Comparison of ENCODE assay signal across 17 cellular contexts in the genomic region with DNA sequence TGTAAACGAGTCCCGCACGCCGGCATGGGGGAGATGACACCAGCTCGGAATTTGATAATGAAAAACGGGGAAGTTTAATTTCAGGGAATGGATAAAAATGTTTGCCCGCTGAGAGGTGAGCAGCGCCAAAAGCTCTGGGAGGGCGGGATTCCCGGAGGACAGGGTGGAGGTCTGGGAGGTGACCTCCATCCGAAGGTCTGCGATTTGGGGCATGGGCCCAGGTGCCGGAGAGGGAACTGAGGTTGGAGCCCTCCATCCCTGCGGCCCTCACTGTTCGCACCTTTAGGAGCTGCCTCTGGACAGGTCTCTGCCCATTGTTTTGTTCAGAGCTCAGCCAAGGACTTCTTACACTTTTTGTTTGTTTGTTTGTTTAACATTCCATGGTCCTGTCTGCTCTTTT.
A peak's percentile ranks its signal among the peaks of the same experiment; 100 is the strongest.
DNase-seq lines count a peak whose midpoint lies in the region; ATAC-seq and TF ChIP-seq lines count a peak whose summit lies in the region.
"Had no signal": no experiment of that assay in that cellular context is flagged by ENCODE, and none has a peak within 500 bp of the region (broad histone marks: within the 10 kb centered on the region; RNA-seq: fewer than 3 reads in every experiment).

No MANE protein-coding gene starts in this region.

- TF ChIP-seq CTCF in HEK293 (tag by site-specific recombination; IDR thresholded peaks at IDR 0.05), result no peak
- no peak for TF ChIP-seq CTCF in endodermal cell (conservative IDR thresholded peaks at IDR 0.05)
- no peak for TF ChIP-seq CTCF in osteoblast (IDR thresholded peaks at IDR 0.05; ENCODE audit: extremely low read depth, low read depth, low read length)

- no peak overlapping the region for H3K4me2 ChIP-seq in osteoblast (ENCODE audit: insufficient read depth, low read length)
- H3K4me2 ChIP-seq: KMS-11, PC-9 had no signal

- H3K4me3 ChIP-seq in HEK293 (ENCODE audit: low read depth, low read length) (no peak overlapping the region), endodermal cell (ENCODE audit: low read length) (no peak overlapping the region), osteoblast (ENCODE audit: insufficient read depth, low read length) (no peak overlapping the region)
- H3K4me3 ChIP-seq: PC-9 had no signal

- H3K27me3 Mint-ChIP-seq in endodermal cell (ENCODE audit: insufficient read depth), result peaks cover 2% of the 10 kb centered on the region
- H3K27me3 Mint-ChIP-seq: CD4-positive, CD25-positive, alpha-beta regulatory T cell had no signal

- in situ Hi-C loops in G401 (cut with HindIII; ENCODE audit: low sequenced_read_pairs), result no loop called here

- H3K27ac Mint-ChIP-seq in endodermal cell, result no peak overlapping the region

- peak; percentile 15 for DNase-seq in G401 (ENCODE audit: low spot score)
- peak; percentile 29 for DNase-seq in endodermal cell
- peak; percentile 64 for DNase-seq in osteoblast (ENCODE audit: insufficient read length, low spot score, missing footprints)
- no peak for DNase-seq in mucosa of gallbladder (ENCODE audit: low spot score)
- DNase-seq: CD4-positive, CD25-positive, alpha-beta regulatory T cell; DMS53; NCI-H1048; NCI-H146; NCI-H2081; NCI-H774; PC-9 had no signal

- CTCF ChIA-PET in HEK293 (lab: Yijun Ruan, JAX), result interaction anchor here (0.9 to 1.5 kb wide), 2 partner anchors 213 to 594 kb away, joined by 3 to 4 read pairs; no protein-coding TSS in a partner anchor

- WGBS in endodermal cell (ENCODE audit: insufficient coverage in 1 of 2, insufficient read length in 1 of 2), 2 experiments, result 91 to 92% methylated on average over 14 to 15 of the region's 15 CpGs

- H3K27ac ChIP-seq in HEK293 (ENCODE audit: extremely low read depth, low read depth, low read length) (no peak overlapping the region), endodermal cell (ENCODE audit: low read depth, low read length) (no peak overlapping the region), osteoblast (ENCODE audit: low read depth, low read length) (no peak overlapping the region)
- H3K27ac ChIP-seq: KMS-11, PC-9 had no signal

- H3K9me3 ChIP-seq in HEK293 (ENCODE audit: control insufficient read depth, insufficient read depth, low read depth, low read length) (no peaks in the 10 kb centered on the region), endodermal cell (ENCODE audit: control insufficient read depth, low read length) (no peaks in the 10 kb centered on the region), osteoblast (ENCODE audit: low read depth, low read length) (no peaks in the 10 kb centered on the region)

- no peak for ATAC-seq in HG03196 (IDR thresholded peaks at IDR 0.05; ENCODE audit: unreplicated experiment)
- no peak for ATAC-seq in HG02642 (IDR thresholded peaks at IDR 0.05; ENCODE audit: poor library complexity, unreplicated experiment)
- ATAC-seq in GM19463 (IDR thresholded peaks at IDR 0.05; ENCODE audit: unreplicated experiment), result no peak
- ATAC-seq: HCT116 had no signal

- H3K4me3 Mint-ChIP-seq in endodermal cell, result no peak overlapping the region
- H3K4me3 Mint-ChIP-seq: CD4-positive, CD25-positive, alpha-beta regulatory T cell had no signal

- POLR2A ChIA-PET in HEK293 (lab: Yijun Ruan, JAX), result no interaction called here

- no peak overlapping the region for H2AFZ ChIP-seq in osteoblast (ENCODE audit: low read length)
- H2AFZ ChIP-seq: PC-9 had no signal

- H4K20me1 ChIP-seq in osteoblast (ENCODE audit: insufficient read depth, low read length), result no peaks in the 10 kb centered on the region

- H3K36me3 ChIP-seq in HEK293 (ENCODE audit: control insufficient read depth in 2 of 2, insufficient read depth in 1 of 2, low read length in 2 of 2), result no peaks in the 10 kb centered on the region
- no peaks in the 10 kb centered on the region for H3K36me3 ChIP-seq in endodermal cell (ENCODE audit: control insufficient read depth, insufficient read depth, low read length)
- no peaks in the 10 kb centered on the region for H3K36me3 ChIP-seq in osteoblast (ENCODE audit: insufficient read depth, low read length)

- no peaks in the 10 kb centered on the region for H3K36me3 Mint-ChIP-seq in endodermal cell (ENCODE audit: low read depth)
- H3K36me3 Mint-ChIP-seq: CD4-positive, CD25-positive, alpha-beta regulatory T cell had no signal

- no peaks in the 10 kb centered on the region; the same call in 1 of the 2 replicates for H3K4me1 ChIP-seq in HEK293 (ENCODE audit: control insufficient read depth, insufficient read depth, low read length)
- H3K4me1 ChIP-seq in endodermal cell (ENCODE audit: control insufficient read depth, insufficient read depth, low read length), result no peaks in the 10 kb centered on the region
- no peaks in the 10 kb centered on the region for H3K4me1 ChIP-seq in osteoblast (ENCODE audit: insufficient read depth, low read length)

- H3K79me2 ChIP-seq in osteoblast (ENCODE audit: insufficient read depth, low read length), result no peaks in the 10 kb centered on the region

- peaks cover 9% of the 10 kb centered on the region for H3K4me1 Mint-ChIP-seq in endodermal cell
- H3K4me1 Mint-ChIP-seq: CD4-positive, CD25-positive, alpha-beta regulatory T cell had no signal

- H3K9ac ChIP-seq in endodermal cell (ENCODE audit: extremely low read depth, low read length, poor library complexity, severe bottlenecking), result no peak overlapping the region
- H3K9ac ChIP-seq: KMS-11 had no signal

- H3K9me3 Mint-ChIP-seq in endodermal cell, result no peaks in the 10 kb centered on the region

- H3K27me3 ChIP-seq in endodermal cell (ENCODE audit: control insufficient read depth, insufficient read depth, low read length, poor library complexity, severe bottlenecking) (no peaks in the 10 kb centered on the region), osteoblast (ENCODE audit: insufficient read depth, low read length) (no peaks in the 10 kb centered on the region)

TF ChIP-seq in HEK293, 187 proteins besides CTCF, POLR2A, EP300 and RAD21:
- no peak for TF ChIP-seq OVOL3 (tag by site-specific recombination; IDR thresholded peaks at IDR 0.05)
- 0 out of 2 replicates have a peak, but pooled peaks have one; percentile 16 for TF ChIP-seq IKZF3 (tag by site-specific recombination; IDR thresholded peaks at IDR 0.05)
- TF ChIP-seq, protein P1, sequence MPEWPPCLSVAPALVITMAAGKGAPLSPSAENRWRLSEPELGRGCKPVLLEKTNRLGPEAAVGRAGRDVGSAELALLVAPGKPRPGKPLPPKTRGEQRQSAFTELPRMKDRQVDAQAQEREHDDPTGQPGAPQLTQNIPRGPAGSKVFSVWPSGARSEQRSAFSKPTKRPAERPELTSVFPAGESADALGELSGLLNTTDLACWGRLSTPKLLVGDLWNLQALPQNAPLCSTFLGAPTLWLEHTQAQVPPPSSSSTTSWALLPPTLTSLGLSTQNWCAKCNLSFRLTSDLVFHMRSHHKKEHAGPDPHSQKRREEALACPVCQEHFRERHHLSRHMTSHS (tag by site-specific recombination; IDR thresholded peaks at IDR 0.05), result no peak
- TF ChIP-seq ZNF239 (tag by site-specific recombination; IDR thresholded peaks at IDR 0.05), result no peak
